ENCODE assay signal across 9 cellular contexts in the genomic region with DNA sequence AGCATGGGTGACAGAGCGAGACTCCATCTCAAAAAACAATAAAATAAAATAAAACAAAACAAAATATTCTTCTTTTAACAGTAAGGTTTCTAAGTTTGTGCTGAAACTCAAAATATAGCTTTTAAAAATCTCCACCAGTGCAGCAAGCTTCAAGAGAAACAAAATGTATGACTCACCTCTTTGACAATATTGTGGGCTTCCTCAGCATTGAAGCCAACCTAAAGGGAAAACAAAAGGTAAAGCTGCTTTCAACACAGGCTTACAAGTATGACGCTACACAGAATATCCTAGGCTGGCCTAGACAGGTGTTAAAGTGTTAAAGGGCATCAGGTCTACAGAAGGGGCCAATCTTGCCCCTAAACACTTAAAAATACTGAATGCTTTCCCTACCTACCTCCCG. TPM values are rescaled to one million over a fixed set of nuclear protein-coding genes. Genes with fewer than 3 reads are reported as not detected.
A peak's percentile ranks its signal among the peaks of the same experiment; 100 is the strongest.
DNase-seq lines count a peak whose midpoint lies in the region; ATAC-seq and TF ChIP-seq lines count a peak whose summit lies in the region.
"Had no signal": no experiment of that assay in that cellular context is flagged by ENCODE, and none has a peak within 500 bp of the region (broad histone marks: within the 10 kb centered on the region; RNA-seq: fewer than 3 reads in every experiment).

No MANE protein-coding gene starts in this region.

- H3K4me1 ChIP-seq in KMS-11 (ENCODE audit: low read depth, poor library complexity, severe bottlenecking) (peaks cover 17% of the 10 kb centered on the region), mesodermal cell (ENCODE audit: control insufficient read depth, insufficient read depth, low read length, poor library complexity, severe bottlenecking) (peaks cover 5% of the 10 kb centered on the region)
- H3K4me1 ChIP-seq: left lung had no signal

- no peak overlapping the region for H3K9ac ChIP-seq in KMS-11

- CTCF ChIA-PET in AG04450 (lab: Charles Lee) = no interaction called here

- POLR2A ChIA-PET in AG04450 (lab: Yijun Ruan, JAX) = no interaction called here

- no peak overlapping the region for H2AFZ ChIP-seq in KMS-11 (ENCODE audit: low read depth)

- H4K20me1 ChIP-seq in KMS-11 (ENCODE audit: insufficient read depth) = no peaks in the 10 kb centered on the region

- no peak for DNase-seq in AG04450 (ENCODE audit: low read depth, low spot score)
- no peak for DNase-seq in brain microvascular endothelial cell
- DNase-seq in GM10266 (ENCODE audit: extremely low spot score) = no peak
- DNase-seq: left lung had no signal

- in situ Hi-C loops in brain microvascular endothelial cell (cut with HindIII; ENCODE audit: low pct_ligation_motif_present, low sequenced_read_pairs) = no loop called here

- no peak overlapping the region for H3K27ac ChIP-seq in AG04450 (ENCODE audit: low read depth, low read length)
- H3K27ac ChIP-seq in KMS-11 = no peak overlapping the region
- no peak overlapping the region for H3K27ac ChIP-seq in brain microvascular endothelial cell
- no peak overlapping the region for H3K27ac ChIP-seq in mesodermal cell (ENCODE audit: low read depth, low read length, severe bottlenecking)

- H3K4me3 ChIP-seq in AG04450 (ENCODE audit: low read depth, low read length) (peak overlapping the region; percentile 73), KMS-11 (IDR thresholded peaks at IDR 0.05; ENCODE audit: insufficient read depth, low read depth, low read length) (no peak overlapping the region), brain microvascular endothelial cell (ENCODE audit: low read depth, low read length) (peak overlapping the region; percentile 72), mesodermal cell (ENCODE audit: extremely low read depth, insufficient read depth, low read length, poor library complexity, severe bottlenecking) (peak overlapping the region; percentile 56)

- H3K27me3 ChIP-seq in AG04450 (ENCODE audit: control insufficient read depth, insufficient read depth, low read length) (no peaks in the 10 kb centered on the region), KMS-11 (ENCODE audit: insufficient read depth, low read depth) (no peaks in the 10 kb centered on the region), brain microvascular endothelial cell (replicated peaks) (no peaks in the 10 kb centered on the region)
- H3K27me3 ChIP-seq: left lung had no signal

- no CpG with 5 or more reads among the region's 3 CpGs for WGBS in mesodermal cell (ENCODE audit: insufficient coverage in 2 of 2), 2 experiments

- ATAC-seq in GM21367 (IDR thresholded peaks at IDR 0.05; ENCODE audit: unreplicated experiment) (no peak), GM19351 (IDR thresholded peaks at IDR 0.05; ENCODE audit: unreplicated experiment) (no peak), GM18907 (IDR thresholded peaks at IDR 0.05; ENCODE audit: unreplicated experiment) (no peak)

- no peaks in the 10 kb centered on the region for H3K36me3 ChIP-seq in KMS-11 (ENCODE audit: insufficient read depth)
- H3K36me3 ChIP-seq in brain microvascular endothelial cell (replicated peaks) = no peaks in the 10 kb centered on the region
- peaks cover 2% of the 10 kb centered on the region for H3K36me3 ChIP-seq in mesodermal cell (ENCODE audit: control insufficient read depth, insufficient read depth, low read length)
- H3K36me3 ChIP-seq: left lung had no signal

- no peaks in the 10 kb centered on the region for H3K79me2 ChIP-seq in KMS-11 (ENCODE audit: insufficient read depth, low read depth)

- no peak for TF ChIP-seq CTCF in AG04450 (IDR thresholded peaks at IDR 0.05; ENCODE audit: low read depth, low read length)
- TF ChIP-seq CTCF in KMS-11 (conservative IDR thresholded peaks at IDR 0.05; ENCODE audit: low read depth, low read length) = no peak
- no peak for TF ChIP-seq CTCF in brain microvascular endothelial cell (IDR thresholded peaks at IDR 0.05; ENCODE audit: low read depth, low read length, missing control alignments)
- TF ChIP-seq CTCF in GM10266 (IDR thresholded peaks at IDR 0.05; ENCODE audit: control insufficient read depth, insufficient read depth, low read depth, missing control alignments) = no peak

- peak overlapping the region; percentile 60 for H3K4me2 ChIP-seq in KMS-11

- H3K9me3 ChIP-seq in AG04450 (ENCODE audit: control insufficient read depth, insufficient read depth, low read length) (no peaks in the 10 kb centered on the region), mesodermal cell (ENCODE audit: control insufficient read depth, low read length) (no peaks in the 10 kb centered on the region)
- H3K9me3 ChIP-seq: left lung had no signal

RNA-seq across cellular contexts. Expression of gene DYNLT3, which starts 1.2 kb away (rescaled TPM):
- 20.3 and 28.6 TPM in 2 replicates for polyA plus RNA-seq in AG04450 (2011; rRNA removed)
- polyA minus RNA-seq in AG04450 (2011; rRNA and poly(A)+ RNA removed) = 9.8 and 17.5 TPM in 2 replicates
- 21.1 TPM for polyA plus RNA-seq in mesodermal cell (2013, experiment 1 of 2)
- polyA plus RNA-seq in mesodermal cell (2013, experiment 2 of 2) = 30.2 TPM
